In genomic region chr13:48532146-48532472, GRCh38 we compare ENCODE assay signal across 8 cellular contexts. TPM values are rescaled to one million over a fixed set of nuclear protein-coding genes. Genes with fewer than 3 reads are reported as not detected.
DNase-seq lines count a peak whose midpoint lies in the region; ATAC-seq and TF ChIP-seq lines count a peak whose summit lies in the region.

No MANE protein-coding gene starts in this region.

- no peaks in the 10 kb centered on the region for H3K4me1 ChIP-seq in breast epithelium

- intact Hi-C loops in breast epithelium (cut with DNase I; ENCODE audit: low total_unique reads): no loop called here
- intact Hi-C loops in left colon (cut with DNase I, micrococcal nuclease): no loop called here

- H3K36me3 ChIP-seq in breast epithelium: no peaks in the 10 kb centered on the region

- no peaks in the 10 kb centered on the region for H3K27me3 ChIP-seq in breast epithelium

- DNase-seq in LNCaP clone FGC (ENCODE audit: low read depth) (no peak), breast epithelium (ENCODE audit: low spot score in 2 of 2) (no peak), left colon (no peak), stromal cell of bone marrow (ENCODE audit: low read depth) (peak; percentile 32), foreskin melanocyte (no peak)

- H3K4me3 ChIP-seq in LNCaP clone FGC (ENCODE audit: low read depth, low read length) (peak overlapping the region; percentile 55), breast epithelium (peak overlapping the region; percentile 76 to 89 (median 81))

- TF ChIP-seq CTCF in LNCaP clone FGC (IDR thresholded peaks at IDR 0.05; ENCODE audit: control insufficient read depth, extremely low read depth, insufficient read depth): no peak
- no peak for TF ChIP-seq CTCF in breast epithelium (IDR thresholded peaks at IDR 0.05)

- H3K27ac ChIP-seq in breast epithelium: peak overlapping the region; percentile 96 to 98

- no peaks in the 10 kb centered on the region for H3K9me3 ChIP-seq in breast epithelium

- ATAC-seq in GM18508 (IDR thresholded peaks at IDR 0.05; ENCODE audit: insufficient read depth, unreplicated experiment) (peak; percentile 4), left colon (peak; percentile 38), HG03378 (IDR thresholded peaks at IDR 0.05; ENCODE audit: unreplicated experiment) (no peak), HG03280 (IDR thresholded peaks at IDR 0.05; ENCODE audit: unreplicated experiment) (no peak)

- TF ChIP-seq POLR2A in breast epithelium (IDR thresholded peaks at IDR 0.05): no peak

RNA-seq across cellular contexts. Expression of gene RCBTB2, which starts 0.8 kb away (rescaled TPM):
- total RNA-seq in breast epithelium (10 to 100 TPM; 10.8 to 16.1 (median 14.9) TPM), left colon (1 to 10 TPM; 4.6 to 6.7 TPM)

Comparison
In these comparisons a context has a peak if more than half of its experiments do, and no peak if none do; other contexts are left out.
1. ATAC-seq: peak in GM18508 (single experiment) and left colon (single experiment); none in HG03378 (single experiment) and HG03280 (single experiment).